In the genomic region with DNA sequence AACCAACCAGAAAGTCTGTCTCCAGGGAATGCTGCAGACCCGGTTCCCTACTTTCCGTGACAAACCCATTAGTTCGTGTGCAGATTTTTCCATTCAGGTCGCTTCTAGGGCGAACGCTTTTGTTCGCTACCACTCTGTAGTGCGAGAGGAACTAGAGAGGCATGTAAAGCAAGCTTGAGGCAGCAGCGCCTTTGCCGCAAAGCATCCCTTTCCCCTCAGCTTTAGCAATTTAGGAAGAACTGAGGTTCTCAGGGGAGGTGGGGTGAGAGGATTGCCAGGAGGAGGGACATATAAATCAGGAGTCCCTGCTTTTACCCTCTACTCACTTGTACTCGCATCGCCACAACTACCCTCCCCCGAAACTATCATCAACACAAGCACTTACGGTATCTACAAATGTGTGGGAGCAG, we compare ENCODE assay signal across 8 cellular contexts. TPM values are rescaled to one million over a fixed set of nuclear protein-coding genes. Genes with fewer than 3 reads are reported as not detected.
DNase-seq lines count a peak whose midpoint lies in the region; ATAC-seq, FAIRE-seq and TF ChIP-seq lines count a peak whose summit lies in the region.

No MANE protein-coding gene starts in this region.

- peaks cover 13% of the 10 kb centered on the region for H3K4me1 ChIP-seq in PC-3 (ENCODE audit: insufficient read depth, low read length)
- peaks cover 6% of the 10 kb centered on the region for H3K4me1 ChIP-seq in keratinocyte (ENCODE audit: control insufficient read depth, extremely low read depth, insufficient read depth, low read length)
- peaks cover 0 to 41% (median 13%) of the 10 kb centered on the region in 6 donors for H3K4me1 ChIP-seq in spleen

- BruUV-seq in PC-3 (replicated peaks; lab: Mats Ljungman, UMichigan), result TSS peak; percentile 48

- H3K4me3 ChIP-seq in HFF-Myc (replicated peaks; ENCODE audit: low read depth, low read length), result peak overlapping the region; percentile 22
- peak overlapping the region; percentile 63 for H3K4me3 ChIP-seq in PC-3 (ENCODE audit: low read length)
- H3K4me3 ChIP-seq in keratinocyte (ENCODE audit: control insufficient read depth in 2 of 3, extremely low read depth in 1 of 3, insufficient read depth in 2 of 3, low read depth in 1 of 3, low read length in 3 of 3), result peak overlapping the region; percentile 41 to 70 (median 65)
- H3K4me3 ChIP-seq in spleen, result peak overlapping the region; percentile 22 to 70 (median 52)

- H3K79me2 ChIP-seq in PC-3 (ENCODE audit: low read length) (peaks cover 33% of the 10 kb centered on the region), keratinocyte (ENCODE audit: control insufficient read depth, insufficient read depth, low read length) (no peaks in the 10 kb centered on the region)

- H3F3A ChIP-seq in PC-3 (ENCODE audit: low read length, unreplicated experiment), result no peaks in the 10 kb centered on the region

- H3K27me3 Mint-ChIP-seq in chondrocyte (ENCODE audit: low read depth), result peaks cover 56% of the 10 kb centered on the region

- H3K9me3 Mint-ChIP-seq in chondrocyte (ENCODE audit: low read depth), result no peaks in the 10 kb centered on the region

- TF ChIP-seq CTCF in HFF-Myc (IDR thresholded peaks at IDR 0.05; ENCODE audit: low read depth, low read length, missing control alignments), result no peak
- no peak for TF ChIP-seq CTCF in PC-3 (conservative IDR thresholded peaks at IDR 0.05; ENCODE audit: low read depth, low read length)
- no peak for TF ChIP-seq CTCF in chondrocyte (IDR thresholded peaks at IDR 0.05)
- no peak for TF ChIP-seq CTCF in keratinocyte (optimal IDR thresholded peaks at IDR 0.05 in 1 of 3, IDR thresholded peaks at IDR 0.05 in 1 of 3, conservative IDR thresholded peaks at IDR 0.05 in 1 of 3; ENCODE audit: extremely low read depth in 1 of 3, insufficient read depth in 2 of 3, low read length in 3 of 3)
- no peak for TF ChIP-seq CTCF in spleen (IDR thresholded peaks at IDR 0.05 in 8 of 11, conservative IDR thresholded peaks at IDR 0.05 in 3 of 11)

- POLR2A ChIA-PET in PC-3 (lab: Charles Lee; ENCODE audit: unreplicated experiment), result no interaction called here

- H3K27me3 ChIP-seq in PC-3 (ENCODE audit: low read length), result no peaks in the 10 kb centered on the region
- peaks cover 24% of the 10 kb centered on the region for H3K27me3 ChIP-seq in keratinocyte (ENCODE audit: control insufficient read depth, extremely low read depth, insufficient read depth, low read length)
- H3K27me3 ChIP-seq in spleen (replicated peaks in 1 of 7), result peaks cover 0 to 43% (median 11%) of the 10 kb centered on the region in 7 donors

- FAIRE-seq in keratinocyte (lab: Jason Lieb, UNC), result no peak

- H3K9me2 ChIP-seq in PC-3 (replicated peaks; ENCODE audit: low read length), result no peaks in the 10 kb centered on the region

- peak overlapping the region; percentile 62 for H3K4me3 Mint-ChIP-seq in chondrocyte (ENCODE audit: unreplicated experiment)

- DNase-seq in GF-D8 (lab: John Stamatoyannopoulos, UW) (peak; percentile 78), HFF-Myc (ENCODE audit: extremely low read depth, low read depth) (no peak), PC-3 (no peak), chondrocyte (ENCODE audit: low spot score) (no peak), keratinocyte (ENCODE audit: low read depth, low spot score) (no peak), spleen (peak; percentile 78), T-helper 9 cell (no peak), RKO (ENCODE audit: low spot score) (no peak)

- H3K36me3 ChIP-seq in PC-3 (ENCODE audit: low read depth, low read length) (no peaks in the 10 kb centered on the region), keratinocyte (ENCODE audit: control insufficient read depth in 2 of 2, extremely low read depth in 1 of 2, insufficient read depth in 2 of 2, low read length in 2 of 2) (no peaks in the 10 kb centered on the region), spleen (peaks cover 0 to 4% (median 0%) of the 10 kb centered on the region in 6 donors)

- intact Hi-C loops in PC-3 (cut with micrococcal nuclease) (no loop called here), spleen (cut with DNase I; ENCODE audit: low total_unique reads) (no loop called here)

- H2AFZ ChIP-seq in PC-3 (ENCODE audit: low read length), result peak overlapping the region; percentile 67
- H2AFZ ChIP-seq in keratinocyte (ENCODE audit: control insufficient read depth, low read length), result peak overlapping the region; percentile 75

- H3K4me2 ChIP-seq in PC-3 (ENCODE audit: low read length) (peak overlapping the region; percentile 74), keratinocyte (ENCODE audit: control insufficient read depth, extremely low read depth, insufficient read depth, low read depth, low read length) (peak overlapping the region; percentile 82)

- no peaks in the 10 kb centered on the region for H3K9me3 ChIP-seq in PC-3 (ENCODE audit: low read length)
- no peaks in the 10 kb centered on the region for H3K9me3 ChIP-seq in keratinocyte (ENCODE audit: control insufficient read depth, low read depth, low read length)
- no peaks in the 10 kb centered on the region for H3K9me3 ChIP-seq in spleen

- 0 to 3% (median 2%) methylated on average over 6 to 14 of the region's 14 CpGs for WGBS in spleen, 5 donors

- no peak overlapping the region for H3K27ac Mint-ChIP-seq in chondrocyte (ENCODE audit: unreplicated experiment)

- H3K27ac ChIP-seq in PC-3 (ENCODE audit: low read length) (peak overlapping the region; percentile 88), keratinocyte (ENCODE audit: control insufficient read depth, insufficient read depth, low read length) (no peak overlapping the region), spleen (peak overlapping the region in 7 of 8 donors; percentile 73 to 92 (median 86))

- TF ChIP-seq POLR2A in spleen (IDR thresholded peaks at IDR 0.05), result no peak

- CTCF ChIA-PET in PC-3 (lab: Charles Lee), result no interaction called here

- dilution Hi-C loops in keratinocyte (cut with MboI; ENCODE audit: extremely low pct_ligation_motif_present, low sequenced_read_pairs), result no loop called here

- no peak for ATAC-seq in PC-3

- peaks cover 16% of the 10 kb centered on the region for H3K4me1 Mint-ChIP-seq in chondrocyte (ENCODE audit: low read depth)

- H3K9ac ChIP-seq in PC-3 (ENCODE audit: low read length) (peak overlapping the region; percentile 50), keratinocyte (ENCODE audit: control insufficient read depth, extremely low read depth, insufficient read depth, low read length) (no peak overlapping the region)

- no peaks in the 10 kb centered on the region for H4K20me1 ChIP-seq in PC-3 (ENCODE audit: low read length)
- H4K20me1 ChIP-seq in keratinocyte (ENCODE audit: control insufficient read depth, extremely low read depth, insufficient read depth, low read length), result no peaks in the 10 kb centered on the region

- H3K36me3 Mint-ChIP-seq in chondrocyte (ENCODE audit: low read depth), result peaks cover 2% of the 10 kb centered on the region

- H3K9me1 ChIP-seq in keratinocyte (ENCODE audit: control insufficient read depth, extremely low read depth, insufficient read depth, low read length), result no peaks in the 10 kb centered on the region

RNA-seq across cellular contexts. Expression of gene ZNF804A, which starts 0.8 kb away (rescaled TPM):
- total RNA-seq in PC-3 (2014; rRNA removed) (1.6 and 1.9 TPM in 2 replicates), chondrocyte (not detected in 3 replicates), spleen (1 to 10 TPM in 1 of 7 donors, under 1 TPM in 6; 0.37 to 1.8 (median 0.51) TPM)
- polyA plus RNA-seq in keratinocyte (0.05 to 0.08 TPM (median 0.06 TPM) in 3 replicates), spleen (under 1 TPM; 0.21 to 0.29 (median 0.24) TPM)
- polyA plus RNA-seq in keratinocyte (2011; ENCODE audit: low read depth), result 0.87 TPM
- polyA plus RNA-seq in keratinocyte (2011; cell fraction: cytosol; rRNA removed), result 0.05 and 0.10 TPM in 2 replicates
- polyA plus RNA-seq in keratinocyte (2011; cell fraction: nucleus; rRNA removed), result 0.09 TPM in 1 of 2 replicates, not detected in the other
- 0.02 and 0.13 TPM in 2 replicates for polyA plus RNA-seq in keratinocyte (2012; ENCODE audit: low replicate concordance)
- polyA minus RNA-seq in keratinocyte, result 0.10 to 0.13 TPM in 2 of 3 replicates, not detected in the other
- not detected for polyA minus RNA-seq in keratinocyte (2011; cell fraction: cytosol; rRNA and poly(A)+ RNA removed)
- polyA minus RNA-seq in keratinocyte (2011; cell fraction: nucleus; rRNA and poly(A)+ RNA removed), result 0.11 and 0.23 TPM in 2 replicates

Comparison
In these comparisons a context has a peak if more than half of its experiments do, and no peak if none do; other contexts are left out.
1. DNase-seq: peak in GF-D8 (single experiment) and spleen (single experiment); none in HFF-Myc (single experiment), PC-3 (single experiment), chondrocyte (single experiment), keratinocyte (single experiment), T-helper 9 cell (single experiment) and RKO (single experiment).
2. Peak in every context shown above with its lines, with median percentiles within 50 percentile points of each other: H3K4me3 ChIP-seq.